Comparison of ENCODE assay signal across 17 cellular contexts in genomic region chr9:84373975-84374374, GRCh38. TPM values are rescaled to one million over a fixed set of nuclear protein-coding genes. Genes with fewer than 3 reads are reported as not detected.
"Had no signal": no experiment of that assay in that cellular context is flagged by ENCODE, and none has a peak within 500 bp of the region (broad histone marks: within the 10 kb centered on the region; RNA-seq: fewer than 3 reads in every experiment).

No MANE protein-coding gene starts in this region.

- H3K27me3 ChIP-seq: ascending aorta, esophagus muscularis mucosa, ovary had no signal

- H3K9me3 ChIP-seq: ascending aorta, esophagus muscularis mucosa, ovary, thoracic aorta had no signal

- H3K4me3 ChIP-seq: ascending aorta, esophagus muscularis mucosa, ovary, thoracic aorta had no signal

- DNase-seq: activated CD4-positive, alpha-beta memory T cell treated with anti-CD3 and anti-CD28 coated beads for 36 hours; activated CD4-positive, alpha-beta T cell treated with anti-CD3 and anti-CD28 coated beads for 1 hour; activated CD8-positive, alpha-beta memory T cell treated with anti-CD3 and anti-CD28 coated beads, Interleukin-2, amount 50 U/mL, for 4 hours; activated naive CD4-positive, alpha-beta T cell treated with Interleukin-2 at 50 U/mL for 16 hours; activated naive CD8-positive, alpha-beta T cell treated with anti-CD3 and anti-CD28 coated beads, Interleukin-2, amount 50 U/mL, for 24 hours; foreskin fibroblast; nephron progenitor cell; ovary; stimulated activated CD4-positive, alpha-beta T cell treated with anti-CD3 and anti-CD28 coated beads, Interleukin-4, amount 100 ng/mL, for 1 hour; stimulated activated CD8-positive, alpha-beta memory T cell treated with anti-CD3 and anti-CD28 coated beads, Interleukin-4, amount 100 ng/mL, for 48 hours had no signal

- H3K4me1 Mint-ChIP-seq: activated naive CD8-positive, alpha-beta T cell treated with anti-CD3 and anti-CD28 coated beads, Interleukin-2, amount 50 U/mL, for 24 hours; memory B cell had no signal

- H3K27ac Mint-ChIP-seq: activated CD4-positive, alpha-beta memory T cell treated with anti-CD3 and anti-CD28 coated beads for 36 hours; activated naive CD8-positive, alpha-beta T cell treated with anti-CD3 and anti-CD28 coated beads, Interleukin-2, amount 50 U/mL, for 24 hours; activated T-helper 1 cell treated with anti-CD3 and anti-CD28 coated beads, Interleukin-12 subunit alpha, Interleukin-12 subunit beta, Interleukin-2, Interleukin-4 antibody, amounts not matched to agents 30 ng/mL and 10 ng/mL and 1 ng/mL, durations not matched to agents 14 hours and 24 hours and 36 hours; memory B cell; nephron progenitor cell; stimulated activated naive CD8-positive, alpha-beta T cell treated with anti-CD3 and anti-CD28 coated beads, Interleukin-15, Interleukin-2, amounts not matched to agents 100 ng/mL and 50 ng/mL, for 24 hours; T-helper 2 cell treated with Interferon-gamma antibody and Interleukin-4, amounts not matched to agents 5 μg/mL and 100 μg/mL, for 36 hours had no signal

- H3K4me3 Mint-ChIP-seq: activated CD4-positive, alpha-beta memory T cell treated with anti-CD3 and anti-CD28 coated beads for 36 hours; activated naive CD8-positive, alpha-beta T cell treated with anti-CD3 and anti-CD28 coated beads, Interleukin-2, amount 50 U/mL, for 24 hours; activated T-helper 1 cell treated with anti-CD3 and anti-CD28 coated beads, Interleukin-12 subunit alpha, Interleukin-12 subunit beta, Interleukin-2, Interleukin-4 antibody, amounts not matched to agents 30 ng/mL and 10 ng/mL and 1 ng/mL, durations not matched to agents 14 hours and 24 hours and 36 hours; memory B cell; nephron progenitor cell; stimulated activated naive CD8-positive, alpha-beta T cell treated with anti-CD3 and anti-CD28 coated beads, Interleukin-15, Interleukin-2, amounts not matched to agents 100 ng/mL and 50 ng/mL, for 24 hours; T-helper 2 cell treated with Interferon-gamma antibody and Interleukin-4, amounts not matched to agents 5 μg/mL and 100 μg/mL, for 36 hours had no signal

- H3K36me3 Mint-ChIP-seq: activated CD4-positive, alpha-beta memory T cell treated with anti-CD3 and anti-CD28 coated beads for 36 hours; memory B cell had no signal

- H3K4me1 ChIP-seq: ascending aorta had no signal

- H3K36me3 ChIP-seq: ascending aorta, esophagus muscularis mucosa, ovary, thoracic aorta had no signal

- ATAC-seq: activated naive CD8-positive, alpha-beta T cell treated with anti-CD3 and anti-CD28 coated beads, Interleukin-2, amount 50 U/mL, for 24 hours had no signal

- H3K9me3 Mint-ChIP-seq: activated CD4-positive, alpha-beta memory T cell treated with anti-CD3 and anti-CD28 coated beads for 36 hours; activated naive CD8-positive, alpha-beta T cell treated with anti-CD3 and anti-CD28 coated beads, Interleukin-2, amount 50 U/mL, for 24 hours; activated T-helper 1 cell treated with anti-CD3 and anti-CD28 coated beads, Interleukin-12 subunit alpha, Interleukin-12 subunit beta, Interleukin-2, Interleukin-4 antibody, amounts not matched to agents 30 ng/mL and 10 ng/mL and 1 ng/mL, durations not matched to agents 14 hours and 24 hours and 36 hours; memory B cell; nephron progenitor cell; stimulated activated naive CD8-positive, alpha-beta T cell treated with anti-CD3 and anti-CD28 coated beads, Interleukin-15, Interleukin-2, amounts not matched to agents 100 ng/mL and 50 ng/mL, for 24 hours; T-helper 2 cell treated with Interferon-gamma antibody and Interleukin-4, amounts not matched to agents 5 μg/mL and 100 μg/mL, for 36 hours had no signal

- H3K27ac ChIP-seq: ascending aorta, esophagus muscularis mucosa, ovary, thoracic aorta had no signal

RNA-seq across cellular contexts. Expression of gene SLC28A3, which starts 33.4 kb away (rescaled TPM):
- total RNA-seq: ascending aorta had no signal
